Comparison of ENCODE assay signal across 10 cellular contexts in genomic region chr12:24795699-24796385, GRCh38.
DNase-seq lines count a peak whose midpoint lies in the region; ATAC-seq and TF ChIP-seq lines count a peak whose summit lies in the region.
"Had no signal": no experiment of that assay in that cellular context is flagged by ENCODE, and none has a peak within 500 bp of the region (broad histone marks: within the 10 kb centered on the region; RNA-seq: fewer than 3 reads in every experiment).

No MANE protein-coding gene starts in this region.

- H3K27me3 ChIP-seq in mucosa of rectum (ENCODE audit: control insufficient read depth in 2 of 2, insufficient read depth in 2 of 2, low read length in 2 of 2), result no peaks in the 10 kb centered on the region

- no peak overlapping the region for H3K9ac ChIP-seq in mucosa of rectum (ENCODE audit: low read depth in 1 of 2, low read length in 2 of 2)

- H3K4me3 Mint-ChIP-seq in activated CD4-positive, alpha-beta memory T cell treated with anti-CD3 and anti-CD28 coated beads for 36 hours, result peak overlapping the region; percentile 66
- H3K4me3 Mint-ChIP-seq: nephron had no signal

- peaks cover 38% of the 10 kb centered on the region for H3K4me1 Mint-ChIP-seq in activated CD4-positive, alpha-beta memory T cell treated with anti-CD3 and anti-CD28 coated beads for 36 hours (ENCODE audit: low read depth)

- ATAC-seq in HG02759 (IDR thresholded peaks at IDR 0.05; ENCODE audit: unreplicated experiment) (peak; percentile 31), esophagus mucosa (no peak), HG03095 (IDR thresholded peaks at IDR 0.05; ENCODE audit: unreplicated experiment) (no peak)

- no peaks in the 10 kb centered on the region for H3K27me3 Mint-ChIP-seq in activated CD4-positive, alpha-beta memory T cell treated with anti-CD3 and anti-CD28 coated beads for 36 hours

- TF ChIP-seq CTCF in GM10248 (IDR thresholded peaks at IDR 0.05; ENCODE audit: control extremely low read depth, extremely low read depth, low read depth, missing control alignments), result no peak

- DNase-seq in Daoy (ENCODE audit: low read depth) (peak; percentile 12), GM10248 (ENCODE audit: extremely low spot score) (no peak), nucleus accumbens (lab: John Stamatoyannopoulos, UW) (no peak)
- peak; percentile 31 for DNase-seq in activated CD4-positive, alpha-beta memory T cell treated with anti-CD3 and anti-CD28 coated beads for 36 hours
- DNase-seq: caudate nucleus had no signal

- H3K27ac ChIP-seq in mucosa of rectum (ENCODE audit: low read depth in 2 of 2, low read length in 2 of 2), result no peak overlapping the region

- no peaks in the 10 kb centered on the region for H3K4me1 ChIP-seq in mucosa of rectum (ENCODE audit: control insufficient read depth in 2 of 2, insufficient read depth in 2 of 2, low read length in 2 of 2)

- no peaks in the 10 kb centered on the region for H3K9me3 ChIP-seq in mucosa of rectum (ENCODE audit: control insufficient read depth in 2 of 2, low read length in 2 of 2)

- no peak overlapping the region for H3K27ac Mint-ChIP-seq in activated CD4-positive, alpha-beta memory T cell treated with anti-CD3 and anti-CD28 coated beads for 36 hours
- H3K27ac Mint-ChIP-seq: nephron had no signal

- POLR2A ChIA-PET in activated CD4-positive, alpha-beta memory T cell treated with anti-CD3 and anti-CD28 coated beads for 36 hours (lab: Charles Lee), result interaction anchor here (0.5 to 1.1 kb wide), 2 partner anchors 18 to 66 kb away, joined by 3 to 5 read pairs; no protein-coding TSS in a partner anchor
- POLR2A ChIA-PET in GM10248 (lab: Yijun Ruan, JAX), result no interaction called here

- H3K4me3 ChIP-seq in mucosa of rectum (ENCODE audit: low read length in 2 of 2), result peak overlapping the region; percentile 24 to 51

- intact Hi-C loops in activated CD4-positive, alpha-beta memory T cell treated with anti-CD3 and anti-CD28 coated beads for 36 hours (cut with micrococcal nuclease), result loop anchor here (1.0 to 2.0 kb wide), 2 partner anchors 19 to 43 kb away; no protein-coding TSS in a partner anchor

- no peaks in the 10 kb centered on the region for H3K36me3 Mint-ChIP-seq in activated CD4-positive, alpha-beta memory T cell treated with anti-CD3 and anti-CD28 coated beads for 36 hours

- CTCF ChIA-PET in activated CD4-positive, alpha-beta memory T cell treated with anti-CD3 and anti-CD28 coated beads for 36 hours (lab: Charles Lee), result interaction anchor here (0.8 to 1.7 kb wide), 6 partner anchors 10 to 42 kb away, joined by 3 to 4 read pairs (median 4); no protein-coding TSS in a partner anchor
- CTCF ChIA-PET in GM10248 (lab: Yijun Ruan, JAX), result interaction anchor here (1.2 to 2.5 kb wide), 4 partner anchors 10 to 42 kb away, joined by 3 to 10 read pairs (median 5); no protein-coding TSS in a partner anchor

- H3K9me3 Mint-ChIP-seq in activated CD4-positive, alpha-beta memory T cell treated with anti-CD3 and anti-CD28 coated beads for 36 hours, result no peaks in the 10 kb centered on the region
- H3K9me3 Mint-ChIP-seq: nephron had no signal

- no peaks in the 10 kb centered on the region for H3K36me3 ChIP-seq in mucosa of rectum (ENCODE audit: control insufficient read depth in 2 of 2, insufficient read depth in 2 of 2, low read length in 2 of 2)

Comparison
In these comparisons a context has a peak if more than half of its experiments do, and no peak if none do; other contexts are left out.
1. DNase-seq: peak in Daoy (single experiment) and activated CD4-positive, alpha-beta memory T cell treated with anti-CD3 and anti-CD28 coated beads for 36 hours (single experiment); none in GM10248 (single experiment) and nucleus accumbens (0 of 56).